ENCODE assay signal across 3 cellular contexts in genomic region chr18:78495550-78495949, GRCh38.
"Had no signal": no experiment of that assay in that cellular context is flagged by ENCODE, and none has a peak within 500 bp of the region (broad histone marks: within the 10 kb centered on the region; RNA-seq: fewer than 3 reads in every experiment).

No MANE protein-coding gene starts in this region.

- DNase-seq: GDM1, GF-D8 had no signal

- ATAC-seq: GM12878 had no signal

- H3K4me3 ChIP-seq: GM12878 had no signal
